ENCODE assay signal across 9 cellular contexts in the genomic region with DNA sequence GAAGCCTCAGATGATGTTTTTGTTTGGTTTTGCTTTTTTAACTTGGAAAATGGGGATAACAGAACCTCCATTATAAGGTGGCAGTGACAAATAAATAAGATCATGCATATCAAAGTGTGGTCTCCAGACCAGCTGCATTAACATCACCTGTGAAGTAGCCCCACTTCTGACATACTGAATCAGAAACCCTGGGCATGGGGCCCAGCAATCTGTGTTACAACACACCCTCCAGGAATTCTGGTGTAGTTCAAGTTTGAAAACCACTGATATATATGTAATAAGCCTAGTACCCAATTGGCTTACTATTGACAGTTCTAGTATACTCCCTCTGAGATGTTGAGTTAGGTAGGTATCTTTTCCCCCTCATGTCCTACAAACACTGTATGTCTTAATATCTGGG. TPM values are rescaled to one million over a fixed set of nuclear protein-coding genes. Genes with fewer than 3 reads are reported as not detected.
DNase-seq lines count a peak whose midpoint lies in the region; ATAC-seq and TF ChIP-seq lines count a peak whose summit lies in the region.
"Had no signal": no experiment of that assay in that cellular context is flagged by ENCODE, and none has a peak within 500 bp of the region (broad histone marks: within the 10 kb centered on the region; RNA-seq: fewer than 3 reads in every experiment).

No MANE protein-coding gene starts in this region.

- H4K20me1 ChIP-seq in HCT116 (ENCODE audit: insufficient read depth) (no peaks in the 10 kb centered on the region), smooth muscle cell (ENCODE audit: low read depth) (no peaks in the 10 kb centered on the region), neural progenitor cell (ENCODE audit: low read depth) (no peaks in the 10 kb centered on the region)

- H3K9me3 ChIP-seq in HCT116 (ENCODE audit: control insufficient read depth in 1 of 2, insufficient read depth in 1 of 2, low read depth in 1 of 2, low read length in 2 of 2) (no peaks in the 10 kb centered on the region), gastroesophageal sphincter (no peaks in the 10 kb centered on the region), smooth muscle cell (replicated peaks; ENCODE audit: low read depth) (no peaks in the 10 kb centered on the region), neural progenitor cell (ENCODE audit: low read depth) (no peaks in the 10 kb centered on the region)

- peaks cover 17% of the 10 kb centered on the region for H3K36me3 Mint-ChIP-seq in activated T-helper 1 cell treated with anti-CD3 and anti-CD28 coated beads, Interleukin-12 subunit alpha, Interleukin-12 subunit beta, Interleukin-2, Interleukin-4 antibody, amounts not matched to agents 30 ng/mL and 10 ng/mL and 1 ng/mL, durations not matched to agents 14 hours and 24 hours and 36 hours (ENCODE audit: low read depth)
- H3K36me3 Mint-ChIP-seq in neural progenitor cell = no peaks in the 10 kb centered on the region

- peaks cover 91% of the 10 kb centered on the region for H3K4me1 Mint-ChIP-seq in activated T-helper 1 cell treated with anti-CD3 and anti-CD28 coated beads, Interleukin-12 subunit alpha, Interleukin-12 subunit beta, Interleukin-2, Interleukin-4 antibody, amounts not matched to agents 30 ng/mL and 10 ng/mL and 1 ng/mL, durations not matched to agents 14 hours and 24 hours and 36 hours (ENCODE audit: low read depth)
- peaks cover 30% of the 10 kb centered on the region for H3K4me1 Mint-ChIP-seq in neural progenitor cell

- ATAC-seq in HCT116 = peak; percentile 10
- no peak for ATAC-seq in gastroesophageal sphincter
- no peak for ATAC-seq in HG03457 (IDR thresholded peaks at IDR 0.05; ENCODE audit: unreplicated experiment)

- H3F3A ChIP-seq in smooth muscle cell (ENCODE audit: low read depth) (no peaks in the 10 kb centered on the region), neural progenitor cell (ENCODE audit: low read depth) (peaks cover 15% of the 10 kb centered on the region)

- DNase-seq in HCT116 (ENCODE audit: low read depth, low spot score) (no peak), smooth muscle cell (lab: John Stamatoyannopoulos, UW; ENCODE audit: unreplicated experiment) (no peak), neural progenitor cell (ENCODE audit: low spot score) (no peak), LoVo (ENCODE audit: low spot score) (no peak), NCI-H774 (lab: John Stamatoyannopoulos, UW) (no peak)
- no peak for DNase-seq in activated T-helper 1 cell treated with anti-CD3 and anti-CD28 coated beads, Interleukin-12 subunit alpha, Interleukin-12 subunit beta, Interleukin-2, Interleukin-4 antibody, amounts not matched to agents 30 ng/mL and 10 ng/mL and 1 ng/mL, durations not matched to agents 14 hours and 24 hours and 36 hours (ENCODE audit: low spot score)
- DNase-seq: activated naive CD4-positive, alpha-beta T cell had no signal

- TF ChIP-seq CTCF in HCT116 (IDR thresholded peaks at IDR 0.05 in 2 of 3, conservative IDR thresholded peaks at IDR 0.05 in 1 of 3; ENCODE audit: borderline replicate concordance in 1 of 3, insufficient read depth in 1 of 3, low read depth in 2 of 3, low read length in 2 of 3) = no peak
- TF ChIP-seq CTCF in gastroesophageal sphincter (IDR thresholded peaks at IDR 0.05) = no peak
- TF ChIP-seq CTCF in smooth muscle cell (IDR thresholded peaks at IDR 0.05; ENCODE audit: borderline replicate concordance, insufficient read depth, poor library complexity, severe bottlenecking) = no peak
- no peak for TF ChIP-seq CTCF in neural progenitor cell (IDR thresholded peaks at IDR 0.05)

- H3K4me3 ChIP-seq in HCT116 (replicated peaks in 1 of 2; ENCODE audit: low read depth in 1 of 2, low read length in 2 of 2) (peak overlapping the region in 1 of 2 experiments; percentile 41; a peak in 2 of 4 replicates), gastroesophageal sphincter (no peak overlapping the region), smooth muscle cell (no peak overlapping the region), neural progenitor cell (no peak overlapping the region)

- no peak for TF ChIP-seq POLR2A in HCT116 (IDR thresholded peaks at IDR 0.05; ENCODE audit: borderline replicate concordance, extremely low read depth, insufficient read depth, insufficient read length)
- no peak for TF ChIP-seq POLR2A in gastroesophageal sphincter (IDR thresholded peaks at IDR 0.05)

- H3K9me3 Mint-ChIP-seq in activated T-helper 1 cell treated with anti-CD3 and anti-CD28 coated beads, Interleukin-12 subunit alpha, Interleukin-12 subunit beta, Interleukin-2, Interleukin-4 antibody, amounts not matched to agents 30 ng/mL and 10 ng/mL and 1 ng/mL, durations not matched to agents 14 hours and 24 hours and 36 hours = no peaks in the 10 kb centered on the region
- no peaks in the 10 kb centered on the region for H3K9me3 Mint-ChIP-seq in neural progenitor cell

- H3K4me2 ChIP-seq in HCT116 (ENCODE audit: low read length) (peak overlapping the region; percentile 77), smooth muscle cell (peak overlapping the region; percentile 57), neural progenitor cell (no peak overlapping the region)

- RAD21 ChIA-PET in HCT116 (lab: Charles Lee; ENCODE audit: low non-redundant PET in 1 of 2, low total read pairs in 2 of 2, uncharacterized antibody in 2 of 2, unreplicated experiment in 2 of 2) = interaction anchor here in 1 of 2 experiments (0.6 kb wide), 1 partner anchor 468 kb away, joined by 3 read pairs; no protein-coding TSS in a partner anchor

- H3K4me3 Mint-ChIP-seq in activated T-helper 1 cell treated with anti-CD3 and anti-CD28 coated beads, Interleukin-12 subunit alpha, Interleukin-12 subunit beta, Interleukin-2, Interleukin-4 antibody, amounts not matched to agents 30 ng/mL and 10 ng/mL and 1 ng/mL, durations not matched to agents 14 hours and 24 hours and 36 hours = peak overlapping the region; percentile 66
- no peak overlapping the region for H3K4me3 Mint-ChIP-seq in neural progenitor cell

- H3K27ac Mint-ChIP-seq in activated T-helper 1 cell treated with anti-CD3 and anti-CD28 coated beads, Interleukin-12 subunit alpha, Interleukin-12 subunit beta, Interleukin-2, Interleukin-4 antibody, amounts not matched to agents 30 ng/mL and 10 ng/mL and 1 ng/mL, durations not matched to agents 14 hours and 24 hours and 36 hours = peak overlapping the region; percentile 90
- H3K27ac Mint-ChIP-seq in neural progenitor cell = no peak overlapping the region

- no peaks in the 10 kb centered on the region for H3K79me2 ChIP-seq in HCT116 (ENCODE audit: insufficient read depth, low read length)
- H3K79me2 ChIP-seq in smooth muscle cell (ENCODE audit: low read depth) = no peaks in the 10 kb centered on the region
- no peaks in the 10 kb centered on the region for H3K79me2 ChIP-seq in neural progenitor cell (ENCODE audit: low read depth)

- H3K9me2 ChIP-seq in HCT116 (ENCODE audit: insufficient read depth) = no peaks in the 10 kb centered on the region

- H3K27me3 Mint-ChIP-seq in activated T-helper 1 cell treated with anti-CD3 and anti-CD28 coated beads, Interleukin-12 subunit alpha, Interleukin-12 subunit beta, Interleukin-2, Interleukin-4 antibody, amounts not matched to agents 30 ng/mL and 10 ng/mL and 1 ng/mL, durations not matched to agents 14 hours and 24 hours and 36 hours (ENCODE audit: insufficient read depth) = no peaks in the 10 kb centered on the region
- H3K27me3 Mint-ChIP-seq in neural progenitor cell (ENCODE audit: insufficient read depth, low read depth) = peaks cover 6% of the 10 kb centered on the region

- peak overlapping the region; percentile 46 for H3K9ac ChIP-seq in HCT116 (ENCODE audit: low read length)
- H3K9ac ChIP-seq in smooth muscle cell (ENCODE audit: low read depth) = peak overlapping the region; percentile 34
- no peak overlapping the region for H3K9ac ChIP-seq in neural progenitor cell

- CTCF ChIA-PET in HCT116 (lab: Charles Lee) = no interaction called here

- POLR2A ChIA-PET in HCT116 (lab: Charles Lee) = no interaction called here

- H2AFZ ChIP-seq in HCT116 (ENCODE audit: low read depth, low read length, poor library complexity, severe bottlenecking) = no peak overlapping the region
- H2AFZ ChIP-seq in smooth muscle cell (ENCODE audit: low read depth) = no peak overlapping the region
- no peak overlapping the region for H2AFZ ChIP-seq in neural progenitor cell (replicated peaks)

- no peaks in the 10 kb centered on the region for H3K27me3 ChIP-seq in HCT116 (ENCODE audit: insufficient read depth, low read length)
- no peaks in the 10 kb centered on the region for H3K27me3 ChIP-seq in gastroesophageal sphincter
- no peaks in the 10 kb centered on the region for H3K27me3 ChIP-seq in smooth muscle cell (ENCODE audit: low read depth)
- H3K27me3 ChIP-seq in neural progenitor cell = no peaks in the 10 kb centered on the region

- intact Hi-C loops in HCT116 (cut with micrococcal nuclease) = loop anchor here (2.0 kb wide), 1 partner anchor 24 kb away; the partner anchor contains the start of gene RNF19B
- intact Hi-C loops in activated T-helper 1 cell treated with anti-CD3 and anti-CD28 coated beads, Interleukin-12 subunit alpha, Interleukin-12 subunit beta, Interleukin-2, Interleukin-4 antibody, amounts not matched to agents 30 ng/mL and 10 ng/mL and 1 ng/mL, durations not matched to agents 14 hours and 24 hours and 36 hours (cut with micrococcal nuclease) = loop anchor here (10.0 kb wide), 1 partner anchor 734 kb away; the partner anchor contains the start of gene LCK

- no peak for TF ChIP-seq EP300 in gastroesophageal sphincter (IDR thresholded peaks at IDR 0.05)

- TF ChIP-seq RAD21 in HCT116 (IDR thresholded peaks at IDR 0.05; ENCODE audit: low read depth) = no peak

- BruUV-seq in HCT116 (replicated peaks; lab: Mats Ljungman, UMichigan) = no TSS peak

- peak overlapping the region; percentile 73 for H3K27ac ChIP-seq in HCT116 (ENCODE audit: low read depth, low read length)
- peak overlapping the region in 3 of 4 donors; percentile 16 to 71 (median 53) for H3K27ac ChIP-seq in gastroesophageal sphincter
- peak overlapping the region; percentile 84 for H3K27ac ChIP-seq in smooth muscle cell (ENCODE audit: low read depth)
- no peak overlapping the region for H3K27ac ChIP-seq in neural progenitor cell

- H3K36me3 ChIP-seq in HCT116 (ENCODE audit: control insufficient read depth in 1 of 2, insufficient read depth in 2 of 2, low read length in 2 of 2) (no peaks in the 10 kb centered on the region), gastroesophageal sphincter (no peaks in the 10 kb centered on the region), smooth muscle cell (ENCODE audit: low read depth) (no peaks in the 10 kb centered on the region), neural progenitor cell (no peaks in the 10 kb centered on the region)

- H3K4me1 ChIP-seq in HCT116 (ENCODE audit: control insufficient read depth in 1 of 2, insufficient read depth in 2 of 2, low read length in 2 of 2) (peaks cover 51 to 54% of the 10 kb centered on the region in 2 experiments), gastroesophageal sphincter (peaks cover 6 to 46% (median 31%) of the 10 kb centered on the region in 3 donors), smooth muscle cell (ENCODE audit: low read depth) (peaks cover 3% of the 10 kb centered on the region), neural progenitor cell (peaks cover 13% of the 10 kb centered on the region)

RNA-seq across cellular contexts. Expression of gene RNF19B, which starts 24.1 kb away (rescaled TPM):
- 22.5 TPM for total RNA-seq in HCT116 (2021; ENCODE audit: unreplicated experiment)
- polyA plus RNA-seq in HCT116 (2012) = 24.1 and 32.5 TPM in 2 replicates
- total RNA-seq in activated T-helper 1 cell treated with anti-CD3 and anti-CD28 coated beads, Interleukin-12 subunit alpha, Interleukin-12 subunit beta, Interleukin-2, Interleukin-4 antibody, amounts not matched to agents 30 ng/mL and 10 ng/mL and 1 ng/mL, durations not matched to agents 14 hours and 24 hours and 36 hours = 52.1 and 56.5 TPM in 2 replicates
- total RNA-seq in gastroesophageal sphincter = 10 to 100 TPM; 19.5 to 25.2 (median 21.8) TPM
- total RNA-seq in smooth muscle cell = 11.2 and 13.5 TPM in 2 replicates
- 12.3 and 13.8 TPM in 2 replicates for polyA plus RNA-seq in smooth muscle cell
- 11.5 and 14.2 TPM in 2 replicates for total RNA-seq in neural progenitor cell (ENCODE audit: low replicate concordance)

RNA-seq across cellular contexts. Expression of gene AK2, which starts 48.0 kb away (rescaled TPM):
- total RNA-seq in HCT116 (2021; ENCODE audit: unreplicated experiment) (233 TPM), gastroesophageal sphincter (100 to 1,000 TPM in 2 of 4 donors, 10 to 100 TPM in 2; 88.9 to 115 (median 97.1) TPM), smooth muscle cell (89.8 and 132 TPM in 2 replicates), neural progenitor cell (ENCODE audit: low replicate concordance) (85.5 and 128 TPM in 2 replicates)
- 193 and 219 TPM in 2 replicates for polyA plus RNA-seq in HCT116 (2012)
- total RNA-seq in activated T-helper 1 cell treated with anti-CD3 and anti-CD28 coated beads, Interleukin-12 subunit alpha, Interleukin-12 subunit beta, Interleukin-2, Interleukin-4 antibody, amounts not matched to agents 30 ng/mL and 10 ng/mL and 1 ng/mL, durations not matched to agents 14 hours and 24 hours and 36 hours = 387 and 400 TPM in 2 replicates
- 121 and 142 TPM in 2 replicates for polyA plus RNA-seq in smooth muscle cell
